Comparison of ENCODE assay signal across 1 cellular context in genomic region chr4:81921757-81922159, GRCh38.
TF ChIP-seq lines count a peak whose summit lies in the region.

No MANE protein-coding gene starts in this region.

TF ChIP-seq in GM23338, 12 proteins besides CTCF, POLR2A, EP300 and RAD21 (continued from another document):
- TF ChIP-seq, protein P1, sequence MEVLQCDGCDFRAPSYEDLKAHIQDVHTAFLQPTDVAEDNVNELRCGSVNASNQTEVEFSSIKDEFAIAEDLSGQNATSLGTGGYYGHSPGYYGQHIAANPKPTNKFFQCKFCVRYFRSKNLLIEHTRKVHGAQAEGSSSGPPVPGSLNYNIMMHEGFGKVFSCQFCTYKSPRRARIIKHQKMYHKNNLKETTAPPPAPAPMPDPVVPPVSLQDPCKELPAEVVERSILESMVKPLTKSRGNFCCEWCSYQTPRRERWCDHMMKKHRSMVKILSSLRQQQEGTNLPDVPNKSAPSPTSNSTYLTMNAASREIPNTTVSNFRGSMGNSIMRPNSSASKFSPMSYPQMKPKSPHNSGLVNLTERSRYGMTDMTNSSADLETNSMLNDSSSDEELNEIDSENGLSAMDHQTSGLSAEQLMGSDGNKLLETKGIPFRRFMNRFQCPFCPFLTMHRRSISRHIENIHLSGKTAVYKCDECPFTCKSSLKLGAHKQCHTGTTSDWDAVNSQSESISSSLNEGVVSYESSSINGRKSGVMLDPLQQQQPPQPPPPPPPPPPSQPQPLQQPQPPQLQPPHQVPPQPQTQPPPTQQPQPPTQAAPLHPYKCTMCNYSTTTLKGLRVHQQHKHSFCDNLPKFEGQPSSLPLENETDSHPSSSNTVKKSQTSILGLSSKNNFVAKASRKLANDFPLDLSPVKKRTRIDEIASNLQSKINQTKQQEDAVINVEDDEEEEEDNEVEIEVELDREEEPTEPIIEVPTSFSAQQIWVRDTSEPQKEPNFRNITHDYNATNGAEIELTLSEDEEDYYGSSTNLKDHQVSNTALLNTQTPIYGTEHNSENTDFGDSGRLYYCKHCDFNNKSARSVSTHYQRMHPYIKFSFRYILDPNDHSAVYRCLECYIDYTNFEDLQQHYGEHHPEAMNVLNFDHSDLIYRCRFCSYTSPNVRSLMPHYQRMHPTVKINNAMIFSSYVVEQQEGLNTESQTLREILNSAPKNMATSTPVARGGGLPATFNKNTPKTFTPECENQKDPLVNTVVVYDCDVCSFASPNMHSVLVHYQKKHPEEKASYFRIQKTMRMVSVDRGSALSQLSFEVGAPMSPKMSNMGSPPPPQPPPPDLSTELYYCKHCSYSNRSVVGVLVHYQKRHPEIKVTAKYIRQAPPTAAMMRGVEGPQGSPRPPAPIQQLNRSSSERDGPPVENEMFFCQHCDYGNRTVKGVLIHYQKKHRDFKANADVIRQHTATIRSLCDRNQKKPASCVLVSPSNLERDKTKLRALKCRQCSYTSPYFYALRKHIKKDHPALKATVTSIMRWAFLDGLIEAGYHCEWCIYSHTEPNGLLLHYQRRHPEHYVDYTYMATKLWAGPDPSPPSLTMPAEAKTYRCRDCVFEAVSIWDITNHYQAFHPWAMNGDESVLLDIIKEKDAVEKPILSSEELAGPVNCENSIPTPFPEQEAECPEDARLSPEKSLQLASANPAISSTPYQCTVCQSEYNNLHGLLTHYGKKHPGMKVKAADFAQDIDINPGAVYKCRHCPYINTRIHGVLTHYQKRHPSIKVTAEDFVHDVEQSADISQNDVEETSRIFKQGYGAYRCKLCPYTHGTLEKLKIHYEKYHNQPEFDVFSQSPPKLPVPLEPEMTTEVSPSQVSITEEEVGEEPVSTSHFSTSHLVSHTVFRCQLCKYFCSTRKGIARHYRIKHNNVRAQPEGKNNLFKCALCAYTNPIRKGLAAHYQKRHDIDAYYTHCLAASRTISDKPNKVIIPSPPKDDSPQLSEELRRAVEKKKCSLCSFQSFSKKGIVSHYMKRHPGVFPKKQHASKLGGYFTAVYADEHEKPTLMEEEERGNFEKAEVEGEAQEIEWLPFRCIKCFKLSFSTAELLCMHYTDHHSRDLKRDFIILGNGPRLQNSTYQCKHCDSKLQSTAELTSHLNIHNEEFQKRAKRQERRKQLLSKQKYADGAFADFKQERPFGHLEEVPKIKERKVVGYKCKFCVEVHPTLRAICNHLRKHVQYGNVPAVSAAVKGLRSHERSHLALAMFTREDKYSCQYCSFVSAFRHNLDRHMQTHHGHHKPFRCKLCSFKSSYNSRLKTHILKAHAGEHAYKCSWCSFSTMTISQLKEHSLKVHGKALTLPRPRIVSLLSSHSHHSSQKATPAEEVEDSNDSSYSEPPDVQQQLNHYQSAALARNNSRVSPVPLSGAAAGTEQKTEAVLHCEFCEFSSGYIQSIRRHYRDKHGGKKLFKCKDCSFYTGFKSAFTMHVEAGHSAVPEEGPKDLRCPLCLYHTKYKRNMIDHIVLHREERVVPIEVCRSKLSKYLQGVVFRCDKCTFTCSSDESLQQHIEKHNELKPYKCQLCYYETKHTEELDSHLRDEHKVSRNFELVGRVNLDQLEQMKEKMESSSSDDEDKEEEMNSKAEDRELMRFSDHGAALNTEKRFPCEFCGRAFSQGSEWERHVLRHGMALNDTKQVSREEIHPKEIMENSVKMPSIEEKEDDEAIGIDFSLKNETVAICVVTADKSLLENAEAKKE (CRISPR knock-in tag; IDR thresholded peaks at IDR 0.05): no peak
- TF ChIP-seq ZNF114 (CRISPR knock-in tag; IDR thresholded peaks at IDR 0.05): no peak
- no peak for TF ChIP-seq POLR2AphosphoS5 (IDR thresholded peaks at IDR 0.05; ENCODE audit: low read depth)
- no peak for TF ChIP-seq EZH2 (IDR thresholded peaks at IDR 0.05; ENCODE audit: low read depth, unreplicated experiment)
- TF ChIP-seq EZH2phosphoT487 (IDR thresholded peaks at IDR 0.05; ENCODE audit: unreplicated experiment): no peak
- TF ChIP-seq STAT1 (IDR thresholded peaks at IDR 0.05; ENCODE audit: unreplicated experiment): no peak
- TF ChIP-seq CREB1 (CRISPR knock-in tag; IDR thresholded peaks at IDR 0.05; ENCODE audit: low read depth): no peak
